In the genomic region with DNA sequence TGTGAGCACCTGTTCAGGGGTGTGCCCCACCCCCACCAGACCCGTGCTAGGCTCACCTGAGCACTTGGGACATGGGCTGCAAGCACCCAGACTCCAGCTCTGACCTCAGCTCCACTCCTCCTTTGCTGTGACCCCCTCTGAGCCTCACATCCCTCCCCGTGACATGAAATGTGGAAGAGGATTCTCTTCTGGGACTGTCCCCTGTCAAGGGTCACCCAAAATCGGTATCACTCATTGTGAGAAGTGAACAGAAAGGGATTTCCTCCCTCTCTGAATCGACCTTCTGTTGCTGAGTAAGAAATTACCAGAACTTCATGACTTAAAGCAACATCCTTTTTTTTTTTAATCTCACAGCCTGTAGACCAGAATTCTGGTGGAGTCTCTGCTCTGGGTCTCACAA, we compare ENCODE assay signal across 27 cellular contexts. TPM values are rescaled to one million over a fixed set of nuclear protein-coding genes. Genes with fewer than 3 reads are reported as not detected.
DNase-seq lines count a peak whose midpoint lies in the region; ATAC-seq and TF ChIP-seq lines count a peak whose summit lies in the region.
"Had no signal": no experiment of that assay in that cellular context is flagged by ENCODE, and none has a peak within 500 bp of the region (broad histone marks: within the 10 kb centered on the region; RNA-seq: fewer than 3 reads in every experiment).

No MANE protein-coding gene starts in this region.

- H3K4me1 Mint-ChIP-seq in activated CD8-positive, alpha-beta T cell treated with anti-CD3 and anti-CD28 coated beads for 36 hours (ENCODE audit: low read depth) = peaks cover 6% of the 10 kb centered on the region
- no peaks in the 10 kb centered on the region for H3K4me1 Mint-ChIP-seq in activated CD8-positive, alpha-beta T cell treated with anti-CD3 and anti-CD28 coated beads, Interleukin-2, amount 10 ng/mL, durations not matched to agents 7 days and 5 days (ENCODE audit: low read depth)
- H3K4me1 Mint-ChIP-seq in activated B cell treated with CpG ODN at 0.5 μM for 24 hours (peaks cover 43% of the 10 kb centered on the region), H9 (peaks cover 10 to 12% of the 10 kb centered on the region in 2 experiments; a peak in 3 of 4 replicates)
- H3K4me1 Mint-ChIP-seq: immature natural killer cell had no signal

- no peaks in the 10 kb centered on the region for H3F3A ChIP-seq in PC-3 (ENCODE audit: low read length, unreplicated experiment)

- H2AK5ac ChIP-seq in H9 (ENCODE audit: insufficient read length, low read length) = no peak overlapping the region

- BruUV-seq in PC-3 (replicated peaks; lab: Mats Ljungman, UMichigan) = no TSS peak

- peaks cover 12% of the 10 kb centered on the region for H3K9me3 Mint-ChIP-seq in activated CD8-positive, alpha-beta T cell treated with anti-CD3 and anti-CD28 coated beads for 36 hours
- no peaks in the 10 kb centered on the region for H3K9me3 Mint-ChIP-seq in activated CD8-positive, alpha-beta T cell treated with anti-CD3 and anti-CD28 coated beads, Interleukin-2, amount 10 ng/mL, durations not matched to agents 7 days and 5 days (ENCODE audit: insufficient read depth)
- peaks cover 3% of the 10 kb centered on the region for H3K9me3 Mint-ChIP-seq in activated B cell treated with CpG ODN at 0.5 μM for 24 hours
- peaks cover 6 to 9% of the 10 kb centered on the region in 2 experiments for H3K9me3 Mint-ChIP-seq in H9
- H3K9me3 Mint-ChIP-seq: immature natural killer cell, nephron had no signal

- H3K9ac ChIP-seq in PC-3 (ENCODE audit: low read length) = no peak overlapping the region
- no peak overlapping the region for H3K9ac ChIP-seq in H9 (ENCODE audit: extremely low read depth, insufficient read length, low read length)
- H3K9ac ChIP-seq: GM23248 had no signal

- no peak overlapping the region for H2BK12ac ChIP-seq in H9 (ENCODE audit: insufficient read length, low read depth, low read length)

- no peak overlapping the region for H3K4me3 Mint-ChIP-seq in activated CD8-positive, alpha-beta T cell treated with anti-CD3 and anti-CD28 coated beads for 36 hours
- no peak overlapping the region for H3K4me3 Mint-ChIP-seq in activated CD8-positive, alpha-beta T cell treated with anti-CD3 and anti-CD28 coated beads, Interleukin-2, amount 10 ng/mL, durations not matched to agents 7 days and 5 days
- H3K4me3 Mint-ChIP-seq in activated B cell treated with CpG ODN at 0.5 μM for 24 hours = no peak overlapping the region
- no peak overlapping the region for H3K4me3 Mint-ChIP-seq in H9
- H3K4me3 Mint-ChIP-seq: immature natural killer cell, nephron had no signal

- H3T11ph ChIP-seq in H9 (ENCODE audit: low read length) = no peak overlapping the region

- ATAC-seq in activated CD8-positive, alpha-beta T cell treated with anti-CD3 and anti-CD28 coated beads for 36 hours = peak; percentile 45
- ATAC-seq in activated CD8-positive, alpha-beta T cell treated with anti-CD3 and anti-CD28 coated beads, Interleukin-2, amount 10 ng/mL, durations not matched to agents 7 days and 5 days = no peak
- ATAC-seq in HG02610 (IDR thresholded peaks at IDR 0.05; ENCODE audit: unreplicated experiment) (peak; percentile 48), activated B cell treated with CpG ODN at 0.5 μM for 24 hours (ENCODE audit: low read depth) (peak; percentile 64), PC-3 (no peak)
- ATAC-seq: left colon had no signal

- H4K91ac ChIP-seq in H9 (ENCODE audit: insufficient read length, low read depth, low read length) = no peak overlapping the region

- H3K9me3 ChIP-seq in PC-3 (ENCODE audit: low read length) (no peaks in the 10 kb centered on the region), H9 (ENCODE audit: control insufficient read depth, low read depth, low read length) (no peaks in the 10 kb centered on the region)
- H3K9me3 ChIP-seq: suprapubic skin had no signal

- H3K4ac ChIP-seq in H9 (ENCODE audit: low read depth, low read length) = no peak overlapping the region

- no CpG with 5 or more reads among the region's 4 CpGs for WGBS in H9 (ENCODE audit: extremely low coverage, insufficient read length, low lambda C conversion rate)

- no peak overlapping the region for H3K18ac ChIP-seq in H9 (ENCODE audit: insufficient read length, low read depth, low read length)

- H2BK15ac ChIP-seq in H9 (ENCODE audit: low read depth, low read length) = no peak overlapping the region

- H3K27me3 Mint-ChIP-seq in activated CD8-positive, alpha-beta T cell treated with anti-CD3 and anti-CD28 coated beads for 36 hours = peaks cover 18% of the 10 kb centered on the region
- peaks cover 28% of the 10 kb centered on the region for H3K27me3 Mint-ChIP-seq in activated CD8-positive, alpha-beta T cell treated with anti-CD3 and anti-CD28 coated beads, Interleukin-2, amount 10 ng/mL, durations not matched to agents 7 days and 5 days (ENCODE audit: low read depth)
- H3K27me3 Mint-ChIP-seq in activated B cell treated with CpG ODN at 0.5 μM for 24 hours (no peaks in the 10 kb centered on the region), H9 (ENCODE audit: low read depth) (peaks cover 47% of the 10 kb centered on the region)

- no peak overlapping the region for H2BK20ac ChIP-seq in H9 (ENCODE audit: low read depth, low read length, poor library complexity, severe bottlenecking)

- CTCF ChIA-PET in activated CD8-positive, alpha-beta T cell treated with anti-CD3 and anti-CD28 coated beads for 36 hours (lab: Charles Lee) = interaction anchor here (1.1 kb wide), 1 partner anchor 9 kb away, joined by 3 read pairs; no protein-coding TSS in a partner anchor
- CTCF ChIA-PET in activated CD8-positive, alpha-beta T cell treated with anti-CD3 and anti-CD28 coated beads, Interleukin-2, amount 10 ng/mL, durations not matched to agents 7 days and 5 days (lab: Charles Lee) = no interaction called here
- CTCF ChIA-PET in activated B cell treated with CpG ODN at 0.5 μM for 24 hours (lab: Charles Lee) = no interaction called here
- CTCF ChIA-PET in PC-3 (lab: Charles Lee) = no interaction called here

- no peaks in the 10 kb centered on the region for H3K79me1 ChIP-seq in H9 (ENCODE audit: insufficient read depth, low read depth, low read length, poor library complexity, severe bottlenecking)

- no peak overlapping the region for H4K5ac ChIP-seq in H9 (ENCODE audit: insufficient read length, low read depth, low read length)

- DNase-seq in activated CD8-positive, alpha-beta T cell treated with anti-CD3 and anti-CD28 coated beads for 36 hours = no peak
- no peak for DNase-seq in activated CD8-positive, alpha-beta T cell treated with anti-CD3 and anti-CD28 coated beads, Interleukin-2, amount 10 ng/mL, durations not matched to agents 7 days and 5 days
- no peak for DNase-seq in activated B cell treated with CpG ODN at 0.5 μM for 24 hours
- no peak for DNase-seq in mesenteric fat pad (ENCODE audit: low spot score)
- no peak for DNase-seq in PC-3
- no peak for DNase-seq in NCI-H2196 (lab: John Stamatoyannopoulos, UW; ENCODE audit: unreplicated experiment)
- no peak for DNase-seq in H9
- DNase-seq: activated CD4-positive, alpha-beta T cell treated with anti-CD3 and anti-CD28 coated beads for 1 hour; activated effector memory CD4-positive, alpha-beta T cell treated with anti-CD3 and anti-CD28 coated beads, Interleukin-2, amount 50 U/mL, for 16 hours; Calu3; DMS79; effector memory CD4-positive, alpha-beta T cell; GM23248; immature natural killer cell; left colon; mammary epithelial cell; MM.1S; NCI-H2029 treated with DMSO at 0.1 percent for 48 hours; NCI-H345; SHP77 treated with DMSO at 0.1 percent for 48 hours; stimulated activated CD4-positive, alpha-beta T cell treated with anti-CD3 and anti-CD28 coated beads, Interleukin-4, amount 100 ng/mL, for 4 hours; T-helper 2 cell; upper lobe of left lung had no signal

- H4K20me1 ChIP-seq in PC-3 (ENCODE audit: low read length) (no peaks in the 10 kb centered on the region), H9 (ENCODE audit: control insufficient read depth, insufficient read depth, insufficient read length) (no peaks in the 10 kb centered on the region)

- H3K36me3 ChIP-seq in PC-3 (ENCODE audit: low read depth, low read length) = no peaks in the 10 kb centered on the region
- H3K36me3 ChIP-seq: suprapubic skin, upper lobe of left lung had no signal

- no peak overlapping the region for H3K4me3 ChIP-seq in PC-3 (ENCODE audit: low read length)
- H3K4me3 ChIP-seq: coronary artery, GM23248, suprapubic skin, upper lobe of left lung had no signal

- POLR2A ChIA-PET in activated CD8-positive, alpha-beta T cell treated with anti-CD3 and anti-CD28 coated beads for 36 hours (lab: Charles Lee) = interaction anchor here (1.3 kb wide), 1 partner anchor 18 kb away, joined by 4 read pairs; no protein-coding TSS in a partner anchor
- POLR2A ChIA-PET in activated CD8-positive, alpha-beta T cell treated with anti-CD3 and anti-CD28 coated beads, Interleukin-2, amount 10 ng/mL, durations not matched to agents 7 days and 5 days (lab: Charles Lee) = no interaction called here
- POLR2A ChIA-PET in activated B cell treated with CpG ODN at 0.5 μM for 24 hours (lab: Charles Lee) (no interaction called here), PC-3 (lab: Charles Lee; ENCODE audit: unreplicated experiment) (no interaction called here)

- no peak overlapping the region for H3K14ac ChIP-seq in H9 (ENCODE audit: insufficient read depth, low read length)

- H3K27ac ChIP-seq in PC-3 (ENCODE audit: low read length) (no peak overlapping the region), H9 (ENCODE audit: insufficient read length, low read depth, low read length) (no peak overlapping the region)
- H3K27ac ChIP-seq: coronary artery, GM23248, suprapubic skin, upper lobe of left lung had no signal

- no peak overlapping the region for H3K4me2 ChIP-seq in PC-3 (ENCODE audit: low read length)
- no peak overlapping the region for H3K4me2 ChIP-seq in H9 (ENCODE audit: insufficient read depth, insufficient read length, low read length)

- no peak overlapping the region for H2BK120ac ChIP-seq in H9 (ENCODE audit: low read depth, low read length, poor library complexity, severe bottlenecking)

- no peak overlapping the region for H3K23ac ChIP-seq in H9 (ENCODE audit: insufficient read length, low read depth, low read length)

- H2BK5ac ChIP-seq in H9 (ENCODE audit: insufficient read length, low read length) = no peak overlapping the region

- H3K79me2 ChIP-seq in PC-3 (ENCODE audit: low read length) (no peaks in the 10 kb centered on the region), H9 (ENCODE audit: insufficient read depth, low read length) (no peaks in the 10 kb centered on the region)

- TF ChIP-seq CTCF in activated CD8-positive, alpha-beta T cell treated with anti-CD3 and anti-CD28 coated beads for 36 hours (IDR thresholded peaks at IDR 0.05) = no peak
- TF ChIP-seq CTCF in activated B cell treated with CpG ODN at 0.5 μM for 24 hours (IDR thresholded peaks at IDR 0.05) (no peak), PC-3 (conservative IDR thresholded peaks at IDR 0.05; ENCODE audit: low read depth, low read length) (no peak), H9 (conservative IDR thresholded peaks at IDR 0.05) (no peak)

- H3K4me1 ChIP-seq in PC-3 (ENCODE audit: insufficient read depth, low read length) (no peaks in the 10 kb centered on the region), H9 (ENCODE audit: insufficient read depth, low read length) (no peaks in the 10 kb centered on the region)

- no peak overlapping the region for H4K8ac ChIP-seq in H9 (replicated peaks; ENCODE audit: insufficient read length, low read depth, low read length)

- no peak overlapping the region for H3K27ac Mint-ChIP-seq in activated CD8-positive, alpha-beta T cell treated with anti-CD3 and anti-CD28 coated beads for 36 hours
- no peak overlapping the region for H3K27ac Mint-ChIP-seq in activated CD8-positive, alpha-beta T cell treated with anti-CD3 and anti-CD28 coated beads, Interleukin-2, amount 10 ng/mL, durations not matched to agents 7 days and 5 days
- H3K27ac Mint-ChIP-seq in activated B cell treated with CpG ODN at 0.5 μM for 24 hours (peak overlapping the region; percentile 9), H9 (no peak overlapping the region)
- H3K27ac Mint-ChIP-seq: immature natural killer cell, nephron had no signal

- no peak overlapping the region for H3K56ac ChIP-seq in H9 (ENCODE audit: insufficient read length, low read depth, low read length)

- no peaks in the 10 kb centered on the region for H3K23me2 ChIP-seq in H9 (ENCODE audit: insufficient read length, low read depth, low read length, poor library complexity, severe bottlenecking)

- no peaks in the 10 kb centered on the region for H3K9me2 ChIP-seq in PC-3 (replicated peaks; ENCODE audit: low read length)

- intact Hi-C loops in activated CD8-positive, alpha-beta T cell treated with anti-CD3 and anti-CD28 coated beads for 36 hours (cut with micrococcal nuclease) = no loop called here
- intact Hi-C loops in activated B cell treated with CpG ODN at 0.5 μM for 24 hours (cut with micrococcal nuclease) (loop anchor here (10.0 kb wide), 1 partner anchor 505 kb away; no protein-coding TSS in a partner anchor), PC-3 (cut with micrococcal nuclease) (loop anchor here (10.0 kb wide), 1 partner anchor 285 kb away; no protein-coding TSS in a partner anchor)

- no peaks in the 10 kb centered on the region for H3K36me3 Mint-ChIP-seq in activated CD8-positive, alpha-beta T cell treated with anti-CD3 and anti-CD28 coated beads for 36 hours (ENCODE audit: low read depth)
- peaks cover 4% of the 10 kb centered on the region for H3K36me3 Mint-ChIP-seq in activated CD8-positive, alpha-beta T cell treated with anti-CD3 and anti-CD28 coated beads, Interleukin-2, amount 10 ng/mL, durations not matched to agents 7 days and 5 days (ENCODE audit: low read depth)
- H3K36me3 Mint-ChIP-seq in activated B cell treated with CpG ODN at 0.5 μM for 24 hours (ENCODE audit: low read depth) (no peaks in the 10 kb centered on the region), H9 (ENCODE audit: insufficient read depth in 1 of 3, low read depth in 3 of 3) (peaks cover 0 to 10% (median 0%) of the 10 kb centered on the region in 3 experiments; a peak in 2 of 7 replicates)
- H3K36me3 Mint-ChIP-seq: immature natural killer cell had no signal

- H3K27me3 ChIP-seq in PC-3 (ENCODE audit: low read length) (no peaks in the 10 kb centered on the region), H9 (ENCODE audit: insufficient read depth, low read length) (no peaks in the 10 kb centered on the region)
- H3K27me3 ChIP-seq: upper lobe of left lung had no signal

- H2AFZ ChIP-seq in PC-3 (ENCODE audit: low read length) (no peak overlapping the region), H9 (ENCODE audit: low read length) (no peak overlapping the region)
- H2AFZ ChIP-seq: GM23248 had no signal

RNA-seq across cellular contexts. Expression of gene CHST15, which starts 6.2 kb away (rescaled TPM):
- total RNA-seq in activated CD8-positive, alpha-beta T cell treated with anti-CD3 and anti-CD28 coated beads for 36 hours = under 1 TPM; 0.36 to 0.81 TPM
- total RNA-seq in activated CD8-positive, alpha-beta T cell treated with anti-CD3 and anti-CD28 coated beads, Interleukin-2, amount 10 ng/mL, durations not matched to agents 7 days and 5 days = not detected
- 12.1 and 13.8 TPM in 2 replicates for total RNA-seq in activated B cell treated with CpG ODN at 0.5 μM for 24 hours
- total RNA-seq in mesenteric fat pad = 53.1 TPM
- total RNA-seq in PC-3 (2014; rRNA removed) = 16.4 and 17.1 TPM in 2 replicates
- 6.8 and 8.7 TPM in 2 replicates for total RNA-seq in H9 (2021)

Comparison
In these comparisons a context has a peak if more than half of its experiments do, and no peak if none do; other contexts are left out.
1. ATAC-seq: peak in activated CD8-positive, alpha-beta T cell treated with anti-CD3 and anti-CD28 coated beads for 36 hours (single experiment), HG02610 (single experiment) and activated B cell treated with CpG ODN at 0.5 μM for 24 hours (single experiment); none in activated CD8-positive, alpha-beta T cell treated with anti-CD3 and anti-CD28 coated beads, Interleukin-2, amount 10 ng/mL, durations not matched to agents 7 days and 5 days (single experiment) and PC-3 (single experiment).